Comparison of ENCODE assay signal across 1 cellular context in the genomic region with DNA sequence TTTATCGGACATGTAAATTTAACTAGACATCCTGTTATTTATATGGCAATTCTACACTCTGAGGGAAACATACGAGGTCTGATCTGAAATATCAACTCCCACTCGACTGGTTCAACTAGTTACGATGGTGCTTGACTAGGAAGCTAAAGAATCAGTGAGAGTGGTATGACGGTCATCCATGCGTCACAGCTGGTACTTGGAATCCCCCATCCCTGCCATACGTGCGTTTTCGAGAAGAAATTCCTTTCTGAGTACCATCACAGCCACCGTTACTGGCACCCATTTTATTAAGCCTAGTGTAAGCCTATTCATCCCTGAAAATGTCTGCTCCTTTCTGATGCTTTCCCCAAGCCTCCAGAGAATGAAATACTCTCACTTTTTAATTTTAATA.
TF ChIP-seq lines count a peak whose summit lies in the region.

No MANE protein-coding gene starts in this region.

TF ChIP-seq in HCT116, 20 proteins besides CTCF, POLR2A, EP300 and RAD21 (continued from another document):
- TF ChIP-seq TCF7L2 (IDR thresholded peaks at IDR 0.05; ENCODE audit: borderline replicate concordance, extremely low read depth, insufficient read depth, insufficient read length) (no peak), SP1 (IDR thresholded peaks at IDR 0.05; ENCODE audit: low read depth) (no peak), ZNF274 (IDR thresholded peaks at IDR 0.05; ENCODE audit: low read depth, low read length) (no peak), ZFX (IDR thresholded peaks at IDR 0.05) (no peak), ELF1 (IDR thresholded peaks at IDR 0.05; ENCODE audit: borderline replicate concordance, low read depth) (no peak), SRF (IDR thresholded peaks at IDR 0.05; ENCODE audit: low read depth) (no peak)
- TF ChIP-seq, protein P1, sequence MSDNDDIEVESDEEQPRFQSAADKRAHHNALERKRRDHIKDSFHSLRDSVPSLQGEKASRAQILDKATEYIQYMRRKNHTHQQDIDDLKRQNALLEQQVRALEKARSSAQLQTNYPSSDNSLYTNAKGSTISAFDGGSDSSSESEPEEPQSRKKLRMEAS (IDR thresholded peaks at IDR 0.05) = no peak
- TF ChIP-seq, protein P2, sequence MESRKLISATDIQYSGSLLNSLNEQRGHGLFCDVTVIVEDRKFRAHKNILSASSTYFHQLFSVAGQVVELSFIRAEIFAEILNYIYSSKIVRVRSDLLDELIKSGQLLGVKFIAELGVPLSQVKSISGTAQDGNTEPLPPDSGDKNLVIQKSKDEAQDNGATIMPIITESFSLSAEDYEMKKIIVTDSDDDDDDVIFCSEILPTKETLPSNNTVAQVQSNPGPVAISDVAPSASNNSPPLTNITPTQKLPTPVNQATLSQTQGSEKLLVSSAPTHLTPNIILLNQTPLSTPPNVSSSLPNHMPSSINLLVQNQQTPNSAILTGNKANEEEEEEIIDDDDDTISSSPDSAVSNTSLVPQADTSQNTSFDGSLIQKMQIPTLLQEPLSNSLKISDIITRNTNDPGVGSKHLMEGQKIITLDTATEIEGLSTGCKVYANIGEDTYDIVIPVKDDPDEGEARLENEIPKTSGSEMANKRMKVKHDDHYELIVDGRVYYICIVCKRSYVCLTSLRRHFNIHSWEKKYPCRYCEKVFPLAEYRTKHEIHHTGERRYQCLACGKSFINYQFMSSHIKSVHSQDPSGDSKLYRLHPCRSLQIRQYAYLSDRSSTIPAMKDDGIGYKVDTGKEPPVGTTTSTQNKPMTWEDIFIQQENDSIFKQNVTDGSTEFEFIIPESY (IDR thresholded peaks at IDR 0.05; ENCODE audit: extremely low read depth, insufficient replicate concordance, low read length) = no peak
